In the genomic region with DNA sequence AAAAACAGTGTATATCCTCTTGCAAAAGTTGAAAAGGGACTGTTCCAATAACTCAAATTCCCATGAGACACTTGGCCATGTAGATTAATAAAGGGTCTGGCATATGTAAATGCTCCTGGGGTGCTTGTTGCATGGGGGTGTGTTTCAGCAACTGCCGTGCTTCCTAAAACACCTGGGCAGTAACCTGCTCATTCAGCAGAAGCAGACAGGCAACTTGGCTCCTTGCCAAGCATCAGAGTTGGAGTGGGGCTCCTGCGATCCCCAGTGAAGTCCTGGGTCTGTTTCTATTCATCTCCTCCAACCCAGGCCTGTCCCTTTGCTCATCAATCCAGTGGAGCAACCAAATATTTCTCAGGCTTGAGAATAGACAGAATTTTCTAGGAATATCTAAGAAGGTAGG, we compare ENCODE assay signal across 26 cellular contexts. TPM values are rescaled to one million over a fixed set of nuclear protein-coding genes. Genes with fewer than 3 reads are reported as not detected.
"Had no signal": no experiment of that assay in that cellular context is flagged by ENCODE, and none has a peak within 500 bp of the region (broad histone marks: within the 10 kb centered on the region; RNA-seq: fewer than 3 reads in every experiment).

No MANE protein-coding gene starts in this region.

- H3K27ac Mint-ChIP-seq: activated B cell treated with CpG ODN at 0.5 μM for 24 hours; activated CD4-positive, alpha-beta memory T cell treated with anti-CD3 and anti-CD28 coated beads for 36 hours; activated CD4-positive, alpha-beta T cell treated with anti-CD3 and anti-CD28 coated beads for 36 hours; activated naive CD4-positive, alpha-beta T cell treated with anti-CD3 and anti-CD28 coated beads for 36 hours; activated naive CD8-positive, alpha-beta T cell treated with anti-CD3 and anti-CD28 coated beads, Interleukin-2, amount 10 ng/mL, durations not matched to agents 7 days and 5 days; activated T-cell treated with anti-CD3 and anti-CD28 coated beads, Interleukin-2, amount 50 U/mL, for 72 hours; effector memory CD8-positive, alpha-beta T cell; mesothelial cell of epicardium; naive thymus-derived CD8-positive, alpha-beta T cell; neural progenitor cell; type B pancreatic cell had no signal

- H3K4me3 Mint-ChIP-seq: activated B cell treated with CpG ODN at 0.5 μM for 24 hours; activated CD4-positive, alpha-beta memory T cell treated with anti-CD3 and anti-CD28 coated beads for 36 hours; activated CD4-positive, alpha-beta T cell treated with anti-CD3 and anti-CD28 coated beads for 36 hours; activated naive CD4-positive, alpha-beta T cell treated with anti-CD3 and anti-CD28 coated beads for 36 hours; activated naive CD8-positive, alpha-beta T cell treated with anti-CD3 and anti-CD28 coated beads, Interleukin-2, amount 10 ng/mL, durations not matched to agents 7 days and 5 days; activated T-cell treated with anti-CD3 and anti-CD28 coated beads, Interleukin-2, amount 50 U/mL, for 72 hours; central memory CD8-positive, alpha-beta T cell; effector memory CD8-positive, alpha-beta T cell; mesothelial cell of epicardium; naive thymus-derived CD8-positive, alpha-beta T cell; neural progenitor cell; type B pancreatic cell had no signal

- H3K9ac ChIP-seq: neural progenitor cell had no signal

- H2AFZ ChIP-seq: neural progenitor cell had no signal

- H3K27ac ChIP-seq: breast epithelium, esophagus squamous epithelium, gastrocnemius medialis, neural progenitor cell, sigmoid colon, thoracic aorta, vagina had no signal

- H3K4me1 Mint-ChIP-seq: activated B cell treated with CpG ODN at 0.5 μM for 24 hours; activated CD4-positive, alpha-beta T cell treated with anti-CD3 and anti-CD28 coated beads for 36 hours; activated naive CD8-positive, alpha-beta T cell treated with anti-CD3 and anti-CD28 coated beads, Interleukin-2, amount 10 ng/mL, durations not matched to agents 7 days and 5 days; central memory CD8-positive, alpha-beta T cell; mesothelial cell of epicardium had no signal

- H3K36me3 ChIP-seq: breast epithelium, esophagus squamous epithelium, gastrocnemius medialis, neural progenitor cell, sigmoid colon, thoracic aorta, vagina had no signal

- H3K27me3 Mint-ChIP-seq: activated B cell treated with CpG ODN at 0.5 μM for 24 hours; activated CD4-positive, alpha-beta memory T cell treated with anti-CD3 and anti-CD28 coated beads for 36 hours; activated naive CD8-positive, alpha-beta T cell treated with anti-CD3 and anti-CD28 coated beads, Interleukin-2, amount 10 ng/mL, durations not matched to agents 7 days and 5 days; central memory CD8-positive, alpha-beta T cell; effector memory CD8-positive, alpha-beta T cell had no signal

- H3K9me3 ChIP-seq: breast epithelium, esophagus squamous epithelium, gastrocnemius medialis, sigmoid colon, thoracic aorta, vagina had no signal

- H3K4me3 ChIP-seq: breast epithelium, esophagus squamous epithelium, gastrocnemius medialis, neural progenitor cell, sigmoid colon, smooth muscle cell, thoracic aorta, vagina had no signal

- H3K4me1 ChIP-seq: breast epithelium, esophagus squamous epithelium, gastrocnemius medialis, neural progenitor cell, sigmoid colon, vagina had no signal

- ATAC-seq: activated CD4-positive, alpha-beta T cell treated with anti-CD3 and anti-CD28 coated beads for 36 hours; activated T-cell treated with anti-CD3 and anti-CD28 coated beads, Interleukin-2, amount 50 U/mL, for 72 hours; effector memory CD8-positive, alpha-beta T cell; gastrocnemius medialis; left ventricle myocardium superior; naive thymus-derived CD8-positive, alpha-beta T cell had no signal

- DNase-seq: activated B cell treated with CpG ODN at 0.5 μM for 24 hours; activated CD4-positive, alpha-beta memory T cell treated with anti-CD3 and anti-CD28 coated beads for 36 hours; activated CD4-positive, alpha-beta T cell treated with anti-CD3 and anti-CD28 coated beads for 36 hours; activated effector memory CD4-positive, alpha-beta T cell treated with Interleukin-2 at 50 U/mL for 16 hours; activated naive CD4-positive, alpha-beta T cell treated with anti-CD3 and anti-CD28 coated beads for 36 hours; activated naive CD8-positive, alpha-beta T cell treated with anti-CD3 and anti-CD28 coated beads, Interleukin-2, amount 10 ng/mL, durations not matched to agents 7 days and 5 days; activated T-cell treated with anti-CD3 and anti-CD28 coated beads, Interleukin-2, amount 50 U/mL, for 72 hours; amniotic stem cell; effector memory CD8-positive, alpha-beta T cell; esophagus squamous epithelium; gastrocnemius medialis; left ventricle myocardium superior; mammary epithelial cell; naive thymus-derived CD8-positive, alpha-beta T cell; sigmoid colon; stimulated activated CD4-positive, alpha-beta T cell treated with anti-CD3 and anti-CD28 coated beads, Interleukin-15, amount 100 ng/mL, for 24 hours; stimulated activated CD8-positive, alpha-beta memory T cell treated with anti-CD3 and anti-CD28 coated beads, Interleukin-4, amount 100 ng/mL, for 48 hours; stimulated activated naive CD4-positive, alpha-beta T cell treated with Interleukin-2 at 50 U/mL for 16 hours had no signal

- H3K27me3 ChIP-seq: breast epithelium, gastrocnemius medialis, neural progenitor cell, vagina had no signal

- H3K36me3 Mint-ChIP-seq: activated CD4-positive, alpha-beta memory T cell treated with anti-CD3 and anti-CD28 coated beads for 36 hours; activated naive CD8-positive, alpha-beta T cell treated with anti-CD3 and anti-CD28 coated beads, Interleukin-2, amount 10 ng/mL, durations not matched to agents 7 days and 5 days; mesothelial cell of epicardium; naive thymus-derived CD8-positive, alpha-beta T cell; neural progenitor cell; type B pancreatic cell had no signal

- H3K9me3 Mint-ChIP-seq: activated B cell treated with CpG ODN at 0.5 μM for 24 hours; activated CD4-positive, alpha-beta memory T cell treated with anti-CD3 and anti-CD28 coated beads for 36 hours; mesothelial cell of epicardium; type B pancreatic cell had no signal

- H3K4me2 ChIP-seq: neural progenitor cell, smooth muscle cell had no signal

RNA-seq across cellular contexts. Expression of gene ADAM12, which starts 42.2 kb away (rescaled TPM):
- total RNA-seq: activated naive CD4-positive, alpha-beta T cell treated with anti-CD3 and anti-CD28 coated beads for 36 hours had no signal
- polyA plus RNA-seq: naive thymus-derived CD8-positive, alpha-beta T cell had no signal
